ENCODE assay signal across 8 cellular contexts in genomic region chr6:24933868-24934401, GRCh38. TPM values are rescaled to one million over a fixed set of nuclear protein-coding genes. Genes with fewer than 3 reads are reported as not detected.
DNase-seq lines count a peak whose midpoint lies in the region; ATAC-seq, FAIRE-seq and TF ChIP-seq lines count a peak whose summit lies in the region.

No MANE protein-coding gene starts in this region.

- intact Hi-C loops in endothelial cell of umbilical vein (cut with micrococcal nuclease): loop anchor here (2.0 to 5.0 kb wide), 2 partner anchors 83 to 137 kb away; no protein-coding TSS in a partner anchor
- intact Hi-C loops in thyroid gland (cut with DNase I): no loop called here

- POLR2A ChIA-PET in AG04449 (lab: Yijun Ruan, JAX) (no interaction called here), endothelial cell of umbilical vein (lab: Charles Lee) (no interaction called here)

- H3K9ac ChIP-seq in endothelial cell of umbilical vein (replicated peaks; ENCODE audit: extremely low read depth, insufficient read depth, low read length): no peak overlapping the region

- no peaks in the 10 kb centered on the region for H4K20me1 ChIP-seq in endothelial cell of umbilical vein (replicated peaks; ENCODE audit: control insufficient read depth, extremely low read depth, insufficient read depth, low read length)

- H3K27ac Mint-ChIP-seq in stimulated activated memory B cell treated with anti-CD40 and anti-IgM and Interleukin-4, amounts not matched to agents 10 μg/mL and 1 μg/mL and 100 μg/mL, for 72 hours: peak overlapping the region; percentile 81

- H3K27me3 ChIP-seq in RWPE2 (ENCODE audit: insufficient read depth, poor library complexity, severe bottlenecking) (no peaks in the 10 kb centered on the region), endothelial cell of umbilical vein (ENCODE audit: control insufficient read depth in 2 of 2, insufficient read depth in 2 of 2, low read length in 2 of 2) (peaks cover 0 to 3% of the 10 kb centered on the region in 2 experiments), thyroid gland (no peaks in the 10 kb centered on the region)

- no peak overlapping the region for H3K27ac ChIP-seq in RWPE2 (ENCODE audit: poor library complexity, severe bottlenecking)
- H3K27ac ChIP-seq in endothelial cell of umbilical vein (ENCODE audit: insufficient read depth, low read depth, low read length): no peak overlapping the region
- no peak overlapping the region for H3K27ac ChIP-seq in thyroid gland

- no peak for TF ChIP-seq POLR2A in endothelial cell of umbilical vein (IDR thresholded peaks at IDR 0.05; ENCODE audit: low read depth, low read length)
- no peak for TF ChIP-seq POLR2A in thyroid gland (IDR thresholded peaks at IDR 0.05)

- H3K9me3 ChIP-seq in RWPE2 (ENCODE audit: severe bottlenecking): no peaks in the 10 kb centered on the region
- H3K9me3 ChIP-seq in endothelial cell of umbilical vein (replicated peaks; ENCODE audit: control insufficient read depth, insufficient read depth, low read length): no peaks in the 10 kb centered on the region
- no peaks in the 10 kb centered on the region for H3K9me3 ChIP-seq in thyroid gland

- no peaks in the 10 kb centered on the region for H3K9me1 ChIP-seq in endothelial cell of umbilical vein (replicated peaks; ENCODE audit: control insufficient read depth, extremely low read depth, insufficient read depth, low read length)

- H3K27me3 Mint-ChIP-seq in stimulated activated memory B cell treated with anti-CD40 and anti-IgM and Interleukin-4, amounts not matched to agents 10 μg/mL and 1 μg/mL and 100 μg/mL, for 72 hours: no peaks in the 10 kb centered on the region

- dilution Hi-C loops in endothelial cell of umbilical vein (cut with MboI; ENCODE audit: extremely low pct_ligation_motif_present, low sequenced_read_pairs): no loop called here

- FAIRE-seq in endothelial cell of umbilical vein (lab: Jason Lieb, UNC): no peak

- TF ChIP-seq CTCF in AG04449 (IDR thresholded peaks at IDR 0.05; ENCODE audit: insufficient read depth, low read length, missing control alignments) (peak; percentile 16), GM12864 (IDR thresholded peaks at IDR 0.05; ENCODE audit: low read depth, low read length, missing control alignments) (peak; percentile 89), RWPE2 (IDR thresholded peaks at IDR 0.05; ENCODE audit: poor library complexity, severe bottlenecking) (peak; percentile 39), endothelial cell of umbilical vein (IDR thresholded peaks at IDR 0.05; ENCODE audit: extremely low read depth in 1 of 2, insufficient read depth in 1 of 2, low read depth in 1 of 2, low read length in 2 of 2) (peak; percentile 40 to 57), thyroid gland (IDR thresholded peaks at IDR 0.05) (peak in 1 of 6 experiments; percentile 33)

- peaks cover 23% of the 10 kb centered on the region for H3K36me3 Mint-ChIP-seq in stimulated activated memory B cell treated with anti-CD40 and anti-IgM and Interleukin-4, amounts not matched to agents 10 μg/mL and 1 μg/mL and 100 μg/mL, for 72 hours

- ATAC-seq in RWPE2 (ENCODE audit: low read depth) (no peak), HG03196 (IDR thresholded peaks at IDR 0.05; ENCODE audit: unreplicated experiment) (no peak), GM18511 (IDR thresholded peaks at IDR 0.05; ENCODE audit: unreplicated experiment) (no peak)
- peak; percentile 25 for ATAC-seq in stimulated activated memory B cell treated with anti-CD40 and anti-IgM and Interleukin-4, amounts not matched to agents 10 μg/mL and 1 μg/mL and 100 μg/mL, for 72 hours

- H3K9me3 Mint-ChIP-seq in stimulated activated memory B cell treated with anti-CD40 and anti-IgM and Interleukin-4, amounts not matched to agents 10 μg/mL and 1 μg/mL and 100 μg/mL, for 72 hours: no peaks in the 10 kb centered on the region

- H3K79me2 ChIP-seq in endothelial cell of umbilical vein (ENCODE audit: control insufficient read depth, insufficient read depth, low read length): no peaks in the 10 kb centered on the region

- no peak overlapping the region for H3K4me3 ChIP-seq in AG04449 (ENCODE audit: low read depth, low read length)
- H3K4me3 ChIP-seq in GM12864 (ENCODE audit: low read depth, low read length): peak overlapping the region; percentile 66
- H3K4me3 ChIP-seq in RWPE2 (ENCODE audit: severe bottlenecking): no peak overlapping the region
- no peak overlapping the region for H3K4me3 ChIP-seq in endothelial cell of umbilical vein (replicated peaks in 1 of 3; ENCODE audit: insufficient read depth in 1 of 3, low read depth in 1 of 3, low read length in 3 of 3)
- no peak overlapping the region for H3K4me3 ChIP-seq in thyroid gland (replicated peaks in 1 of 3)

- CTCF ChIA-PET in AG04449 (lab: Yijun Ruan, JAX): interaction anchor here (0.9 to 2.3 kb wide), 7 partner anchors 10 to 137 kb away, joined by 3 to 9 read pairs (median 4); no protein-coding TSS in a partner anchor
- CTCF ChIA-PET in endothelial cell of umbilical vein (lab: Charles Lee): interaction anchor here (0.6 to 3.4 kb wide), 20 partner anchors 8 to 239 kb away, joined by 3 to 29 read pairs (median 3); no protein-coding TSS in a partner anchor

- 61 to 74% methylated on average over 7 of the region's 7 CpGs for WGBS in thyroid gland, 2 donors

- peaks cover 4% of the 10 kb centered on the region for H3K4me1 ChIP-seq in RWPE2 (ENCODE audit: insufficient read depth, poor library complexity, severe bottlenecking)
- H3K4me1 ChIP-seq in endothelial cell of umbilical vein (ENCODE audit: control insufficient read depth, extremely low read depth, insufficient read depth, low read length): no peaks in the 10 kb centered on the region
- peaks cover 17 to 47% of the 10 kb centered on the region in 2 donors for H3K4me1 ChIP-seq in thyroid gland

- peak overlapping the region; percentile 100 for H3K4me3 Mint-ChIP-seq in stimulated activated memory B cell treated with anti-CD40 and anti-IgM and Interleukin-4, amounts not matched to agents 10 μg/mL and 1 μg/mL and 100 μg/mL, for 72 hours

- no peak overlapping the region for H2AFZ ChIP-seq in endothelial cell of umbilical vein (ENCODE audit: low read depth, low read length)

- no TSS peak for BruUV-seq in endothelial cell of umbilical vein (replicated peaks; lab: Mats Ljungman, UMichigan)

- no peak overlapping the region for H3K4me2 ChIP-seq in endothelial cell of umbilical vein (ENCODE audit: insufficient read depth, low read length)

- no peak for DNase-seq in AG04449 (ENCODE audit: low read depth, low spot score)
- DNase-seq in GM12864 (ENCODE audit: low read depth): no peak
- DNase-seq in RWPE2 (ENCODE audit: low spot score): no peak
- peak; percentile 22 for DNase-seq in endothelial cell of umbilical vein (ENCODE audit: low read depth, low spot score)
- DNase-seq in thyroid gland: no peak

- H3K4me1 Mint-ChIP-seq in stimulated activated memory B cell treated with anti-CD40 and anti-IgM and Interleukin-4, amounts not matched to agents 10 μg/mL and 1 μg/mL and 100 μg/mL, for 72 hours: peaks cover 88% of the 10 kb centered on the region

- H3K36me3 ChIP-seq in RWPE2 (ENCODE audit: low read depth): no peaks in the 10 kb centered on the region
- H3K36me3 ChIP-seq in endothelial cell of umbilical vein (ENCODE audit: control insufficient read depth in 2 of 2, extremely low read depth in 1 of 2, insufficient read depth in 2 of 2, low read length in 2 of 2): no peaks in the 10 kb centered on the region
- H3K36me3 ChIP-seq in thyroid gland: no peaks in the 10 kb centered on the region

TF ChIP-seq in endothelial cell of umbilical vein, 7 proteins besides CTCF, POLR2A, EP300 and RAD21:
- TF ChIP-seq MAX (IDR thresholded peaks at IDR 0.05; ENCODE audit: insufficient read depth, insufficient read length): no peak
- no peak for TF ChIP-seq MYC (IDR thresholded peaks at IDR 0.05; ENCODE audit: low read depth, low read length)
- TF ChIP-seq EZH2 (IDR thresholded peaks at IDR 0.05; ENCODE audit: borderline replicate concordance, low read depth, low read length, severe bottlenecking): no peak
- no peak for TF ChIP-seq GATA2 (IDR thresholded peaks at IDR 0.05; ENCODE audit: insufficient read depth, insufficient read length, low read depth, low read length)
- no peak for TF ChIP-seq POLR2AphosphoS5 (IDR thresholded peaks at IDR 0.05; ENCODE audit: insufficient read depth, low read depth, low read length)

RNA-seq across cellular contexts. Expression of gene RIPOR2, which starts 1.8 kb away (rescaled TPM):
- total RNA-seq in endothelial cell of umbilical vein (not detected in 2 replicates), thyroid gland (10 to 100 TPM in 1 of 4 donors, 1 to 10 TPM in 3; 3.1 to 13.0 (median 8.4) TPM)
- polyA plus RNA-seq in endothelial cell of umbilical vein: 0.10 TPM in 1 of 2 replicates, not detected in the other
- 0.03 TPM in 1 of 2 replicates, not detected in the other for polyA plus RNA-seq in endothelial cell of umbilical vein (2011; cell fraction: cytosol; rRNA removed)
- polyA plus RNA-seq in endothelial cell of umbilical vein (2011; cell fraction: nucleus; rRNA removed): 0.16 TPM in 1 of 2 replicates, not detected in the other
- polyA plus RNA-seq in endothelial cell of umbilical vein (2012): not detected in 2 replicates
- polyA minus RNA-seq in endothelial cell of umbilical vein: 0.24 TPM in 1 of 2 replicates, not detected in the other
- polyA minus RNA-seq in endothelial cell of umbilical vein (2011; cell fraction: cytosol; rRNA and poly(A)+ RNA removed): not detected
- 0.58 TPM in 1 of 2 replicates, not detected in the other for polyA minus RNA-seq in endothelial cell of umbilical vein (2011; cell fraction: nucleus; rRNA and poly(A)+ RNA removed)
